ENCODE assay signal across 17 cellular contexts in genomic region chr1:31667065-31667785, GRCh38. TPM values are rescaled to one million over a fixed set of nuclear protein-coding genes. Genes with fewer than 3 reads are reported as not detected.
DNase-seq lines count a peak whose midpoint lies in the region; ATAC-seq and TF ChIP-seq lines count a peak whose summit lies in the region.
"Had no signal": no experiment of that assay in that cellular context is flagged by ENCODE, and none has a peak within 500 bp of the region (broad histone marks: within the 10 kb centered on the region; RNA-seq: fewer than 3 reads in every experiment).

No MANE protein-coding gene starts in this region.

- TF ChIP-seq POLR2A in gastroesophageal sphincter (IDR thresholded peaks at IDR 0.05): no peak

- no peak overlapping the region for H3K9ac ChIP-seq in SK-N-MC (ENCODE audit: insufficient read length)

- H3K36me3 ChIP-seq in SK-N-MC (ENCODE audit: insufficient read depth, low read length) (peaks cover 61% of the 10 kb centered on the region), gastroesophageal sphincter (peaks cover 0 to 27% of the 10 kb centered on the region in 2 donors)
- H3K36me3 ChIP-seq: upper lobe of left lung had no signal

- H3K4me1 ChIP-seq in gastroesophageal sphincter: peaks cover 0 to 88% (median 26%) of the 10 kb centered on the region in 3 donors

- no peak for TF ChIP-seq CTCF in gastroesophageal sphincter (IDR thresholded peaks at IDR 0.05)

- no peaks in the 10 kb centered on the region for H3K9me3 ChIP-seq in SK-N-MC (ENCODE audit: low read depth, low read length)
- H3K9me3 ChIP-seq in gastroesophageal sphincter: no peaks in the 10 kb centered on the region
- H3K9me3 ChIP-seq: SJSA1, upper lobe of left lung had no signal

- no peak for TF ChIP-seq EP300 in gastroesophageal sphincter (IDR thresholded peaks at IDR 0.05)

- H3K36me3 Mint-ChIP-seq in stimulated activated effector memory CD8-positive, alpha-beta T cell treated with anti-CD3 and anti-CD28 coated beads, Interleukin-12 subunit alpha, Interleukin-12 subunit beta, amount 100 ng/mL, for 72 hours: no peaks in the 10 kb centered on the region
- H3K36me3 Mint-ChIP-seq in activated naive CD4-positive, alpha-beta T cell treated with anti-CD3 and anti-CD28 coated beads, Interleukin-2, amount 50 U/mL, for 72 hours: no peaks in the 10 kb centered on the region

- H3K27ac Mint-ChIP-seq in stimulated activated effector memory CD8-positive, alpha-beta T cell treated with anti-CD3 and anti-CD28 coated beads, Interleukin-12 subunit alpha, Interleukin-12 subunit beta, amount 100 ng/mL, for 72 hours: peak overlapping the region; percentile 56
- H3K27ac Mint-ChIP-seq in activated naive CD4-positive, alpha-beta T cell treated with anti-CD3 and anti-CD28 coated beads, Interleukin-2, amount 50 U/mL, for 72 hours: no peak overlapping the region
- H3K27ac Mint-ChIP-seq: activated T-helper 2 cell treated with anti-CD3 and anti-CD28 coated beads, Interferon-gamma antibody, Interleukin-2, Interleukin-4, amounts not matched to agents 10 μg/mL and 5 μg/mL and 100 μg/mL, durations not matched to agents 14 hours and 24 hours and 36 hours had no signal

- no CpG with 5 or more reads among the region's 19 CpGs for WGBS in gastroesophageal sphincter (ENCODE audit: low coverage in 1 of 2), 2 donors

- ATAC-seq in gastroesophageal sphincter (no peak), HG03108 (IDR thresholded peaks at IDR 0.05; ENCODE audit: unreplicated experiment) (no peak)
- no peak for ATAC-seq in stimulated activated effector memory CD8-positive, alpha-beta T cell treated with anti-CD3 and anti-CD28 coated beads, Interleukin-12 subunit alpha, Interleukin-12 subunit beta, amount 100 ng/mL, for 72 hours
- no peak for ATAC-seq in activated naive CD4-positive, alpha-beta T cell treated with anti-CD3 and anti-CD28 coated beads, Interleukin-2, amount 50 U/mL, for 72 hours

- no peaks in the 10 kb centered on the region for H3K27me3 ChIP-seq in gastroesophageal sphincter
- H3K27me3 ChIP-seq: SJSA1, upper lobe of left lung had no signal

- H3K27ac ChIP-seq in SK-N-MC: peak overlapping the region; percentile 51
- H3K27ac ChIP-seq in gastroesophageal sphincter: peak overlapping the region in 3 of 4 donors; percentile 44 to 57 (median 57)

- H3K4me3 ChIP-seq in SK-N-MC (no peak overlapping the region), gastroesophageal sphincter (no peak overlapping the region)
- H3K4me3 ChIP-seq: SJSA1, upper lobe of left lung had no signal

- H3K4me1 Mint-ChIP-seq in stimulated activated effector memory CD8-positive, alpha-beta T cell treated with anti-CD3 and anti-CD28 coated beads, Interleukin-12 subunit alpha, Interleukin-12 subunit beta, amount 100 ng/mL, for 72 hours: peaks cover 21% of the 10 kb centered on the region

- H3K4me3 Mint-ChIP-seq in stimulated activated effector memory CD8-positive, alpha-beta T cell treated with anti-CD3 and anti-CD28 coated beads, Interleukin-12 subunit alpha, Interleukin-12 subunit beta, amount 100 ng/mL, for 72 hours: no peak overlapping the region
- H3K4me3 Mint-ChIP-seq: central memory CD8-positive, alpha-beta T cell had no signal

- H3K9me3 Mint-ChIP-seq in stimulated activated effector memory CD8-positive, alpha-beta T cell treated with anti-CD3 and anti-CD28 coated beads, Interleukin-12 subunit alpha, Interleukin-12 subunit beta, amount 100 ng/mL, for 72 hours: no peaks in the 10 kb centered on the region
- H3K9me3 Mint-ChIP-seq in activated naive CD4-positive, alpha-beta T cell treated with anti-CD3 and anti-CD28 coated beads, Interleukin-2, amount 50 U/mL, for 72 hours: no peaks in the 10 kb centered on the region
- H3K9me3 Mint-ChIP-seq: activated T-helper 2 cell treated with anti-CD3 and anti-CD28 coated beads, Interferon-gamma antibody, Interleukin-2, Interleukin-4, amounts not matched to agents 10 μg/mL and 5 μg/mL and 100 μg/mL, durations not matched to agents 14 hours and 24 hours and 36 hours; central memory CD8-positive, alpha-beta T cell had no signal

- DNase-seq in D341Med (ENCODE audit: low spot score) (peak; percentile 49), SK-N-MC (ENCODE audit: low read depth, low spot score) (no peak), NCI-H1417 treated with DMSO at 0.1 percent for 48 hours (lab: John Stamatoyannopoulos, UW) (no peak), DMS53 treated with DMSO at 0.1 percent for 48 hours (lab: John Stamatoyannopoulos, UW; ENCODE audit: unreplicated experiment) (no peak)
- no peak for DNase-seq in stimulated activated effector memory CD8-positive, alpha-beta T cell treated with anti-CD3 and anti-CD28 coated beads, Interleukin-12 subunit alpha, Interleukin-12 subunit beta, amount 100 ng/mL, for 72 hours (ENCODE audit: low spot score in 2 of 2)
- no peak for DNase-seq in activated naive CD4-positive, alpha-beta T cell treated with anti-CD3 and anti-CD28 coated beads, Interleukin-2, amount 50 U/mL, for 72 hours (ENCODE audit: low spot score in 2 of 2)
- DNase-seq: activated CD4-positive, alpha-beta T cell treated with anti-CD3 and anti-CD28 coated beads for 1 hour; NCI-H1930 had no signal

RNA-seq across cellular contexts. Expression of gene PEF1, which starts 22.5 kb away (rescaled TPM):
- total RNA-seq in gastroesophageal sphincter: 100 to 1,000 TPM in 1 of 4 donors, 10 to 100 TPM in 3; 71.3 to 109 (median 88.7) TPM
- 10 to 100 TPM; 55.4 to 55.8 TPM for total RNA-seq in activated naive CD4-positive, alpha-beta T cell treated with anti-CD3 and anti-CD28 coated beads, Interleukin-2, amount 50 U/mL, for 72 hours

RNA-seq across cellular contexts. Expression of gene COL16A1, which starts 36.6 kb away (rescaled TPM):
- total RNA-seq in gastroesophageal sphincter: 100 to 1,000 TPM in 3 of 4 donors, 10 to 100 TPM in 1; 67.2 to 169 (median 149) TPM
- under 1 TPM in 1 of 2 donors, not detected in 1; 0.21 TPM for total RNA-seq in activated naive CD4-positive, alpha-beta T cell treated with anti-CD3 and anti-CD28 coated beads, Interleukin-2, amount 50 U/mL, for 72 hours
- total RNA-seq: activated T-helper 2 cell treated with anti-CD3 and anti-CD28 coated beads, Interferon-gamma antibody, Interleukin-2, Interleukin-4, amounts not matched to agents 10 μg/mL and 5 μg/mL and 100 μg/mL, durations not matched to agents 14 hours and 24 hours and 36 hours had no signal

RNA-seq across cellular contexts. Expression of gene HCRTR1, which starts 49.7 kb away (rescaled TPM):
- total RNA-seq in gastroesophageal sphincter: under 1 TPM in 3 of 4 donors, not detected in 1; 0.23 to 0.82 (median 0.67) TPM
- not detected for total RNA-seq in activated naive CD4-positive, alpha-beta T cell treated with anti-CD3 and anti-CD28 coated beads, Interleukin-2, amount 50 U/mL, for 72 hours
- total RNA-seq: activated T-helper 2 cell treated with anti-CD3 and anti-CD28 coated beads, Interferon-gamma antibody, Interleukin-2, Interleukin-4, amounts not matched to agents 10 μg/mL and 5 μg/mL and 100 μg/mL, durations not matched to agents 14 hours and 24 hours and 36 hours; Daoy; mucosa of gallbladder; posterior vena cava; SJSA1 had no signal

Comparison
In these comparisons a context has a peak if more than half of its experiments do, and no peak if none do; other contexts are left out.
1. RNA of gene COL16A1, which starts 36.6 kb away (total RNA-seq): 67.2 to 169 TPM in gastroesophageal sphincter; 0.21 TPM in activated naive CD4-positive, alpha-beta T cell treated with anti-CD3 and anti-CD28 coated beads, Interleukin-2, amount 50 U/mL, for 72 hours; every median in the first group is over 10 times any median in the second.